Comparison of ENCODE assay signal across 31 cellular contexts in the genomic region with DNA sequence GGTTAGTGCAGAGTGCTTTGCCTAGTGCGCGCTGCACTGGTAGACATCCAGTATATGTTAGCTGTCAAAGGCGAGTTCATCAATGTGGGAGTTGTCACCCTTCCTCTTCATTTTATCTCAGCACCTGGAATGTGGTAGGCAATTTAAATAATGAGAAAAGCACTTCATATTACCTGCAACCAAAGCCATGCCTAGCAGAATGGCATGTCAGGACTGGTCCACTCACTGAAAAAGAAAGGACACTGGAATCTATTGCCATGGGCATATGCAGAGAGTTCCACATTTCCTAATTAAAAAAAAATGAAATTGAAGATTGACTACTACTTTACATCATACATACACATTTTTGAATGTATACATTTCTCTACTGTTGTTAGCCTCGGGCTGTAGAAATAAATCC.
"Had no signal": no experiment of that assay in that cellular context is flagged by ENCODE, and none has a peak within 500 bp of the region (broad histone marks: within the 10 kb centered on the region; RNA-seq: fewer than 3 reads in every experiment).

No MANE protein-coding gene starts in this region.

- ATAC-seq: activated CD4-positive, CD25-positive, alpha-beta regulatory T cell treated with anti-CD3 and anti-CD28 coated beads, Interleukin-2, amount 50 U/mL, for 24 hours; activated CD8-positive, alpha-beta memory T cell treated with anti-CD3 and anti-CD28 coated beads, Interleukin-2, amount 10 ng/mL, durations not matched to agents 7 days and 5 days; activated CD8-positive, alpha-beta T cell treated with anti-CD3 and anti-CD28 coated beads for 36 hours; activated naive CD8-positive, alpha-beta T cell treated with anti-CD3 and anti-CD28 coated beads, Interleukin-2, amount 50 U/mL, for 24 hours; body of pancreas; gastroesophageal sphincter; heart right ventricle; T-helper 17 cell had no signal

- H3K4me1 ChIP-seq: adrenal gland, body of pancreas, esophagus muscularis mucosa, gastroesophageal sphincter had no signal

- H3K4me3 ChIP-seq: adrenal gland, body of pancreas, coronary artery, dorsolateral prefrontal cortex, esophagus muscularis mucosa, gastroesophageal sphincter, heart right ventricle had no signal

- H3K36me3 ChIP-seq: adrenal gland, esophagus muscularis mucosa, gastroesophageal sphincter, heart right ventricle, WERI-Rb-1 had no signal

- H3K27ac ChIP-seq: adrenal gland, body of pancreas, coronary artery, dorsolateral prefrontal cortex, esophagus muscularis mucosa, gastroesophageal sphincter, heart right ventricle, WERI-Rb-1 had no signal

- DNase-seq: activated B cell treated with CpG ODN at 0.5 μM for 24 hours; activated CD4-positive, alpha-beta T cell treated with anti-CD3 and anti-CD28 coated beads for 48 hours; activated CD4-positive, alpha-beta T cell treated with anti-CD3 and anti-CD28 coated beads, Interleukin-2, amount 50 U/mL, for 1 hour; activated CD4-positive, alpha-beta T cell treated with anti-CD3 and anti-CD28 coated beads, Interleukin-2, amount 50 U/mL, for 48 hours; activated CD8-positive, alpha-beta memory T cell treated with anti-CD3 and anti-CD28 coated beads, Interleukin-2, amount 10 ng/mL, durations not matched to agents 7 days and 5 days; activated CD8-positive, alpha-beta memory T cell treated with anti-CD3 and anti-CD28 coated beads, Interleukin-2, amount 50 U/mL, for 4 hours; activated CD8-positive, alpha-beta T cell treated with anti-CD3 and anti-CD28 coated beads for 36 hours; activated effector memory CD4-positive, alpha-beta T cell treated with anti-CD3 and anti-CD28 coated beads, Interleukin-2, amount 50 U/mL, for 16 hours; activated naive CD4-positive, alpha-beta T cell treated with anti-CD3 and anti-CD28 coated beads for 36 hours; activated naive CD8-positive, alpha-beta T cell treated with anti-CD3 and anti-CD28 coated beads for 36 hours; activated naive CD8-positive, alpha-beta T cell treated with anti-CD3 and anti-CD28 coated beads, Interleukin-2, amount 50 U/mL, for 24 hours; activated T-cell treated with anti-CD3 and anti-CD28 coated beads, Interleukin-2, amount 50 U/mL, for 1 hour; activated T-cell treated with anti-CD3 and anti-CD28 coated beads, Interleukin-2, amount 50 U/mL, for 48 hours; adrenal gland; amygdala; aorta; body of pancreas; dorsolateral prefrontal cortex; effector memory CD4-positive, alpha-beta T cell; endodermal cell; erythroblast; foreskin melanocyte; heart right ventricle; T-helper 1 cell; T-helper 17 cell; T1000; WERI-Rb-1 had no signal

- H3K9me3 ChIP-seq: adrenal gland, body of pancreas, esophagus muscularis mucosa, gastroesophageal sphincter, heart right ventricle had no signal

- H3K27me3 ChIP-seq: body of pancreas had no signal
